Comparison of ENCODE assay signal across 1 cellular context in the genomic region with DNA sequence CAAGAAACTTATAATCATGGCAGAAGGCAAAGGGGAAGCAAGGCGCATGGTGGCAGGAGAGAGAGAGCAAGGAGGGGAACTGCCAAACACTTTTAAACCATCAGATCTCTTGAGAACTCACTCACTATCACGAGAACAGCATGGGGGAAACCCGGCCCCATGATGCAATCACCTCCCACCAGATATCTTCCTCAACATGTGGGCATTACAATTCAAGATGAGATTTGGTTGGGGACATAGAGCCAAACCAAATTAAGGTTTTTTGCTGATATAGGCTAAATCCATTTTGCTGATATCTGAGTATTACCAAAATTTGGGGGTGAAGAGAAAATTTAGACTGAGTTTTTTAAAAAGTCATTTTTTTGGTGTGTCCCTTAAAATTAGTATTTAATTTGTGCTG.
TF ChIP-seq lines count a peak whose summit lies in the region.

No MANE protein-coding gene starts in this region.

TF ChIP-seq in GM23338, 12 proteins besides CTCF, POLR2A, EP300 and RAD21 (continued from another document):
- TF ChIP-seq, protein P1, sequence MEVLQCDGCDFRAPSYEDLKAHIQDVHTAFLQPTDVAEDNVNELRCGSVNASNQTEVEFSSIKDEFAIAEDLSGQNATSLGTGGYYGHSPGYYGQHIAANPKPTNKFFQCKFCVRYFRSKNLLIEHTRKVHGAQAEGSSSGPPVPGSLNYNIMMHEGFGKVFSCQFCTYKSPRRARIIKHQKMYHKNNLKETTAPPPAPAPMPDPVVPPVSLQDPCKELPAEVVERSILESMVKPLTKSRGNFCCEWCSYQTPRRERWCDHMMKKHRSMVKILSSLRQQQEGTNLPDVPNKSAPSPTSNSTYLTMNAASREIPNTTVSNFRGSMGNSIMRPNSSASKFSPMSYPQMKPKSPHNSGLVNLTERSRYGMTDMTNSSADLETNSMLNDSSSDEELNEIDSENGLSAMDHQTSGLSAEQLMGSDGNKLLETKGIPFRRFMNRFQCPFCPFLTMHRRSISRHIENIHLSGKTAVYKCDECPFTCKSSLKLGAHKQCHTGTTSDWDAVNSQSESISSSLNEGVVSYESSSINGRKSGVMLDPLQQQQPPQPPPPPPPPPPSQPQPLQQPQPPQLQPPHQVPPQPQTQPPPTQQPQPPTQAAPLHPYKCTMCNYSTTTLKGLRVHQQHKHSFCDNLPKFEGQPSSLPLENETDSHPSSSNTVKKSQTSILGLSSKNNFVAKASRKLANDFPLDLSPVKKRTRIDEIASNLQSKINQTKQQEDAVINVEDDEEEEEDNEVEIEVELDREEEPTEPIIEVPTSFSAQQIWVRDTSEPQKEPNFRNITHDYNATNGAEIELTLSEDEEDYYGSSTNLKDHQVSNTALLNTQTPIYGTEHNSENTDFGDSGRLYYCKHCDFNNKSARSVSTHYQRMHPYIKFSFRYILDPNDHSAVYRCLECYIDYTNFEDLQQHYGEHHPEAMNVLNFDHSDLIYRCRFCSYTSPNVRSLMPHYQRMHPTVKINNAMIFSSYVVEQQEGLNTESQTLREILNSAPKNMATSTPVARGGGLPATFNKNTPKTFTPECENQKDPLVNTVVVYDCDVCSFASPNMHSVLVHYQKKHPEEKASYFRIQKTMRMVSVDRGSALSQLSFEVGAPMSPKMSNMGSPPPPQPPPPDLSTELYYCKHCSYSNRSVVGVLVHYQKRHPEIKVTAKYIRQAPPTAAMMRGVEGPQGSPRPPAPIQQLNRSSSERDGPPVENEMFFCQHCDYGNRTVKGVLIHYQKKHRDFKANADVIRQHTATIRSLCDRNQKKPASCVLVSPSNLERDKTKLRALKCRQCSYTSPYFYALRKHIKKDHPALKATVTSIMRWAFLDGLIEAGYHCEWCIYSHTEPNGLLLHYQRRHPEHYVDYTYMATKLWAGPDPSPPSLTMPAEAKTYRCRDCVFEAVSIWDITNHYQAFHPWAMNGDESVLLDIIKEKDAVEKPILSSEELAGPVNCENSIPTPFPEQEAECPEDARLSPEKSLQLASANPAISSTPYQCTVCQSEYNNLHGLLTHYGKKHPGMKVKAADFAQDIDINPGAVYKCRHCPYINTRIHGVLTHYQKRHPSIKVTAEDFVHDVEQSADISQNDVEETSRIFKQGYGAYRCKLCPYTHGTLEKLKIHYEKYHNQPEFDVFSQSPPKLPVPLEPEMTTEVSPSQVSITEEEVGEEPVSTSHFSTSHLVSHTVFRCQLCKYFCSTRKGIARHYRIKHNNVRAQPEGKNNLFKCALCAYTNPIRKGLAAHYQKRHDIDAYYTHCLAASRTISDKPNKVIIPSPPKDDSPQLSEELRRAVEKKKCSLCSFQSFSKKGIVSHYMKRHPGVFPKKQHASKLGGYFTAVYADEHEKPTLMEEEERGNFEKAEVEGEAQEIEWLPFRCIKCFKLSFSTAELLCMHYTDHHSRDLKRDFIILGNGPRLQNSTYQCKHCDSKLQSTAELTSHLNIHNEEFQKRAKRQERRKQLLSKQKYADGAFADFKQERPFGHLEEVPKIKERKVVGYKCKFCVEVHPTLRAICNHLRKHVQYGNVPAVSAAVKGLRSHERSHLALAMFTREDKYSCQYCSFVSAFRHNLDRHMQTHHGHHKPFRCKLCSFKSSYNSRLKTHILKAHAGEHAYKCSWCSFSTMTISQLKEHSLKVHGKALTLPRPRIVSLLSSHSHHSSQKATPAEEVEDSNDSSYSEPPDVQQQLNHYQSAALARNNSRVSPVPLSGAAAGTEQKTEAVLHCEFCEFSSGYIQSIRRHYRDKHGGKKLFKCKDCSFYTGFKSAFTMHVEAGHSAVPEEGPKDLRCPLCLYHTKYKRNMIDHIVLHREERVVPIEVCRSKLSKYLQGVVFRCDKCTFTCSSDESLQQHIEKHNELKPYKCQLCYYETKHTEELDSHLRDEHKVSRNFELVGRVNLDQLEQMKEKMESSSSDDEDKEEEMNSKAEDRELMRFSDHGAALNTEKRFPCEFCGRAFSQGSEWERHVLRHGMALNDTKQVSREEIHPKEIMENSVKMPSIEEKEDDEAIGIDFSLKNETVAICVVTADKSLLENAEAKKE (CRISPR knock-in tag; IDR thresholded peaks at IDR 0.05) = no peak
- TF ChIP-seq EZH2 (IDR thresholded peaks at IDR 0.05; ENCODE audit: low read depth, unreplicated experiment) (no peak), ZNF114 (CRISPR knock-in tag; IDR thresholded peaks at IDR 0.05) (no peak), STAT1 (IDR thresholded peaks at IDR 0.05; ENCODE audit: unreplicated experiment) (no peak), EZH2phosphoT487 (IDR thresholded peaks at IDR 0.05; ENCODE audit: unreplicated experiment) (no peak), ETS1 (IDR thresholded peaks at IDR 0.05) (no peak), ZNF331 (CRISPR knock-in tag; IDR thresholded peaks at IDR 0.05; ENCODE audit: low read depth) (no peak)
TF ChIP-seq in GM23338: peak in this region for 0.
